19 cellular contexts compared by ENCODE assay signal in genomic region chr17:4475001-4475400, GRCh38. TPM values are rescaled to one million over a fixed set of nuclear protein-coding genes. Genes with fewer than 3 reads are reported as not detected.
A peak's percentile ranks its signal among the peaks of the same experiment; 100 is the strongest.
DNase-seq lines count a peak whose midpoint lies in the region; ATAC-seq, FAIRE-seq and TF ChIP-seq lines count a peak whose summit lies in the region.
"Had no signal": no experiment of that assay in that cellular context is flagged by ENCODE, and none has a peak within 500 bp of the region (broad histone marks: within the 10 kb centered on the region; RNA-seq: fewer than 3 reads in every experiment).

No MANE protein-coding gene starts in this region.

- intact Hi-C loops in left ventricle myocardium inferior (cut with micrococcal nuclease): no loop called here
- intact Hi-C loops in right cardiac atrium (cut with DNase I): no loop called here
- intact Hi-C loops in psoas muscle (cut with DNase I): no loop called here

- peaks cover 8% of the 10 kb centered on the region for H3K4me1 Mint-ChIP-seq in activated CD8-positive, alpha-beta T cell treated with anti-CD3 and anti-CD28 coated beads, Interleukin-2, amount 10 ng/mL, durations not matched to agents 7 days and 5 days (ENCODE audit: low read depth)
- H3K4me1 Mint-ChIP-seq in nephron progenitor cell: peaks cover 21% of the 10 kb centered on the region
- H3K4me1 Mint-ChIP-seq: GM23338 had no signal

- no peaks in the 10 kb centered on the region for H3K36me3 Mint-ChIP-seq in activated CD8-positive, alpha-beta T cell treated with anti-CD3 and anti-CD28 coated beads, Interleukin-2, amount 10 ng/mL, durations not matched to agents 7 days and 5 days (ENCODE audit: low read depth)
- H3K36me3 Mint-ChIP-seq in nephron progenitor cell (ENCODE audit: low read depth): no peaks in the 10 kb centered on the region

- POLR2A ChIA-PET in activated CD8-positive, alpha-beta T cell treated with anti-CD3 and anti-CD28 coated beads, Interleukin-2, amount 10 ng/mL, durations not matched to agents 7 days and 5 days (lab: Charles Lee): interaction anchor here (0.6 kb wide), 1 partner anchor 21 kb away, joined by 3 read pairs; no protein-coding TSS in a partner anchor

- WGBS in right cardiac atrium: 70% methylated on average over 9 of the region's 9 CpGs
- 81 to 84% (median 82%) methylated on average over 9 of the region's 9 CpGs for whole genome bisulfite sequencing in psoas muscle, 3 donors

- TF ChIP-seq CTCF in left ventricle myocardium inferior (IDR thresholded peaks at IDR 0.05; ENCODE audit: borderline replicate concordance) (no peak), nephron progenitor cell (IDR thresholded peaks at IDR 0.05) (no peak), psoas muscle (IDR thresholded peaks at IDR 0.05) (no peak)

- H3K36me3 ChIP-seq in left ventricle myocardium inferior: no peaks in the 10 kb centered on the region
- H3K36me3 ChIP-seq in psoas muscle (ENCODE audit: insufficient read depth in 1 of 2, low read depth in 1 of 2): no peaks in the 10 kb centered on the region
- H3K36me3 ChIP-seq: MG63 had no signal

- ATAC-seq in right cardiac atrium (no peak), GM19463 (IDR thresholded peaks at IDR 0.05; ENCODE audit: unreplicated experiment) (no peak), psoas muscle (no peak)
- ATAC-seq in activated CD8-positive, alpha-beta T cell treated with anti-CD3 and anti-CD28 coated beads, Interleukin-2, amount 10 ng/mL, durations not matched to agents 7 days and 5 days: no peak
- ATAC-seq: GM23338, PC-3, Right ventricle myocardium inferior had no signal

- H3K9me3 Mint-ChIP-seq in activated CD8-positive, alpha-beta T cell treated with anti-CD3 and anti-CD28 coated beads, Interleukin-2, amount 10 ng/mL, durations not matched to agents 7 days and 5 days (ENCODE audit: insufficient read depth): no peaks in the 10 kb centered on the region
- no peaks in the 10 kb centered on the region for H3K9me3 Mint-ChIP-seq in nephron progenitor cell
- H3K9me3 Mint-ChIP-seq: GM23338 had no signal

- no peak overlapping the region for H3K4me3 ChIP-seq in left ventricle myocardium inferior
- no peak overlapping the region for H3K4me3 ChIP-seq in right cardiac atrium (ENCODE audit: low read length)
- H3K4me3 ChIP-seq in psoas muscle: no peak overlapping the region
- H3K4me3 ChIP-seq: GM23338, MG63 had no signal

- H3K4me1 ChIP-seq in left ventricle myocardium inferior: peaks cover 36% of the 10 kb centered on the region
- H3K4me1 ChIP-seq in right cardiac atrium (ENCODE audit: control insufficient read depth, insufficient read depth, low read length): no peaks in the 10 kb centered on the region
- H3K4me1 ChIP-seq in psoas muscle: peaks cover 14% of the 10 kb centered on the region

- peak overlapping the region; percentile 10 for H3K27ac Mint-ChIP-seq in activated CD8-positive, alpha-beta T cell treated with anti-CD3 and anti-CD28 coated beads, Interleukin-2, amount 10 ng/mL, durations not matched to agents 7 days and 5 days
- peak overlapping the region; percentile 14 for H3K27ac Mint-ChIP-seq in nephron progenitor cell
- H3K27ac Mint-ChIP-seq: GM23338 had no signal

- no peak overlapping the region for H3K4me3 Mint-ChIP-seq in activated CD8-positive, alpha-beta T cell treated with anti-CD3 and anti-CD28 coated beads, Interleukin-2, amount 10 ng/mL, durations not matched to agents 7 days and 5 days
- H3K4me3 Mint-ChIP-seq in nephron progenitor cell: no peak overlapping the region
- H3K4me3 Mint-ChIP-seq: GM23338 had no signal

- H3K27me3 ChIP-seq in left ventricle myocardium inferior (ENCODE audit: low read depth) (no peaks in the 10 kb centered on the region), right cardiac atrium (ENCODE audit: control insufficient read depth, insufficient read depth) (no peaks in the 10 kb centered on the region), psoas muscle (ENCODE audit: insufficient read depth in 3 of 3, low read length in 2 of 3) (no peaks in the 10 kb centered on the region)
- H3K27me3 ChIP-seq: MG63 had no signal

- H3K27me3 Mint-ChIP-seq in activated CD8-positive, alpha-beta T cell treated with anti-CD3 and anti-CD28 coated beads, Interleukin-2, amount 10 ng/mL, durations not matched to agents 7 days and 5 days (ENCODE audit: low read depth): no peaks in the 10 kb centered on the region
- peaks cover 14% of the 10 kb centered on the region for H3K27me3 Mint-ChIP-seq in nephron progenitor cell (ENCODE audit: low read depth, poor library complexity)

- H3K27ac ChIP-seq in left ventricle myocardium inferior (replicated peaks) (peak overlapping the region; percentile 62), right cardiac atrium (ENCODE audit: low read length) (no peak overlapping the region), psoas muscle (no peak overlapping the region)

- H3K9me3 ChIP-seq in left ventricle myocardium inferior (replicated peaks): no peaks in the 10 kb centered on the region
- H3K9me3 ChIP-seq in right cardiac atrium (ENCODE audit: control insufficient read depth, low read length): no peaks in the 10 kb centered on the region
- no peaks in the 10 kb centered on the region for H3K9me3 ChIP-seq in psoas muscle
- H3K9me3 ChIP-seq: MG63 had no signal

- CTCF ChIA-PET in activated CD8-positive, alpha-beta T cell treated with anti-CD3 and anti-CD28 coated beads, Interleukin-2, amount 10 ng/mL, durations not matched to agents 7 days and 5 days (lab: Charles Lee): no interaction called here

- no peak for FAIRE-seq in urothelium cell line (lab: Jason Lieb, UNC)
- FAIRE-seq: A204.1 had no signal

- no peak for DNase-seq in left ventricle myocardium inferior
- no peak for DNase-seq in right cardiac atrium
- no peak for DNase-seq in activated CD8-positive, alpha-beta T cell treated with anti-CD3 and anti-CD28 coated beads, Interleukin-2, amount 10 ng/mL, durations not matched to agents 7 days and 5 days
- DNase-seq in nephron progenitor cell: no peak
- no peak for DNase-seq in NCI-H1417 (lab: John Stamatoyannopoulos, UW)
- no peak for DNase-seq in psoas muscle
- DNase-seq in urothelium cell line (ENCODE audit: low spot score): no peak
- DNase-seq: GDM1, KBM-7, MG63, NCI-H1092 treated with DMSO at 0.1 percent for 48 hours, NCI-H1694 treated with DMSO at 0.1 percent for 48 hours, NCI-H446 treated with DMSO at 0.1 percent for 48 hours, NCI-H748 treated with DMSO at 0.1 percent for 48 hours, PC-3 had no signal

RNA-seq across cellular contexts. Expression of gene SPNS2, which starts 23.7 kb away (rescaled TPM):
- total RNA-seq in left ventricle myocardium inferior (11.2 TPM), right cardiac atrium (10 to 100 TPM in 2 of 4 donors, 1 to 10 TPM in 2; 9.6 to 12.7 (median 10.3) TPM), psoas muscle (1 to 10 TPM; 3.5 to 7.1 (median 6.3) TPM)
- polyA plus RNA-seq in right cardiac atrium (16.2 TPM), psoas muscle (10 to 100 TPM in 1 of 3 donors, 1 to 10 TPM in 2; 6.0 to 10.6 (median 7.4) TPM)
- total RNA-seq in activated CD8-positive, alpha-beta T cell treated with anti-CD3 and anti-CD28 coated beads, Interleukin-2, amount 10 ng/mL, durations not matched to agents 7 days and 5 days: 1 to 10 TPM; 4.0 to 4.2 TPM

RNA-seq across cellular contexts. Expression of gene SPNS3, which starts 41.3 kb away (rescaled TPM):
- total RNA-seq in left ventricle myocardium inferior: 1.7 TPM
- under 1 TPM in 2 of 4 donors, not detected in 2; 0.29 to 0.45 TPM for total RNA-seq in right cardiac atrium
- polyA plus RNA-seq in right cardiac atrium: 0.23 TPM
- total RNA-seq in activated CD8-positive, alpha-beta T cell treated with anti-CD3 and anti-CD28 coated beads, Interleukin-2, amount 10 ng/mL, durations not matched to agents 7 days and 5 days: 10 to 100 TPM; 26.8 to 29.1 TPM
- not detected for total RNA-seq in psoas muscle
- polyA plus RNA-seq in psoas muscle: under 1 TPM in 1 of 3 donors, not detected in 2; 0.09 TPM
- total RNA-seq: GM23338 had no signal
- polyA plus RNA-seq: GM23338 had no signal

Comparison
In these comparisons a context has a peak if more than half of its experiments do, and no peak if none do; other contexts are left out.
1. RNA of gene SPNS3, which starts 41.3 kb away (total RNA-seq): 26.8 to 29.1 TPM in activated CD8-positive, alpha-beta T cell treated with anti-CD3 and anti-CD28 coated beads, Interleukin-2, amount 10 ng/mL, durations not matched to agents 7 days and 5 days; 1.7 TPM in left ventricle myocardium inferior (single experiment), 0.29 to 0.45 TPM in right cardiac atrium and not detected in psoas muscle; every median in the first group is over 10 times any median in the second.